10 cellular contexts compared by ENCODE assay signal in genomic region chr17:61405047-61405685, GRCh38. TPM values are rescaled to one million over a fixed set of nuclear protein-coding genes. Genes with fewer than 3 reads are reported as not detected.
DNase-seq lines count a peak whose midpoint lies in the region; ATAC-seq, FAIRE-seq and TF ChIP-seq lines count a peak whose summit lies in the region.
"Had no signal": no experiment of that assay in that cellular context is flagged by ENCODE, and none has a peak within 500 bp of the region (broad histone marks: within the 10 kb centered on the region; RNA-seq: fewer than 3 reads in every experiment).

No MANE protein-coding gene starts in this region.

- peaks cover 10% of the 10 kb centered on the region for H3K36me3 ChIP-seq in left ventricle myocardium inferior
- no peaks in the 10 kb centered on the region for H3K36me3 ChIP-seq in sigmoid colon
- H3K36me3 ChIP-seq in MM.1S (replicated peaks; ENCODE audit: insufficient read depth, low read length): no peaks in the 10 kb centered on the region

- no peak for TF ChIP-seq EP300 in sigmoid colon (IDR thresholded peaks at IDR 0.05)

- H3K4me2 ChIP-seq in MM.1S (ENCODE audit: low read depth, low read length): no peak overlapping the region

- H3K27me3 ChIP-seq in left ventricle myocardium inferior (ENCODE audit: low read depth) (peaks cover 92% of the 10 kb centered on the region), sigmoid colon (peaks cover 69 to 98% (median 94%) of the 10 kb centered on the region in 3 donors), MM.1S (replicated peaks; ENCODE audit: insufficient read depth, low read length) (peaks cover 62% of the 10 kb centered on the region)

- no peak overlapping the region for H3K9ac ChIP-seq in MM.1S (ENCODE audit: low read length)

- TF ChIP-seq CTCF in D721Med (IDR thresholded peaks at IDR 0.05; ENCODE audit: insufficient read depth, missing control alignments) (no peak), left ventricle myocardium inferior (IDR thresholded peaks at IDR 0.05; ENCODE audit: borderline replicate concordance) (no peak), sigmoid colon (IDR thresholded peaks at IDR 0.05) (no peak), MM.1S (IDR thresholded peaks at IDR 0.05; ENCODE audit: low read length) (no peak)

- H3K27ac Mint-ChIP-seq in activated T-cell treated with anti-CD3 and anti-CD28 coated beads, Interleukin-2, amount 50 U/mL, for 24 hours: no peak overlapping the region

- H3K9me3 ChIP-seq in left ventricle myocardium inferior (replicated peaks) (no peaks in the 10 kb centered on the region), sigmoid colon (no peaks in the 10 kb centered on the region), MM.1S (replicated peaks; ENCODE audit: insufficient read depth, low read length) (no peaks in the 10 kb centered on the region)
- H3K9me3 ChIP-seq: adrenal gland had no signal

- H3K4me1 ChIP-seq in left ventricle myocardium inferior (peaks cover 61% of the 10 kb centered on the region), sigmoid colon (peaks cover 0 to 60% (median 56%) of the 10 kb centered on the region in 4 donors), MM.1S (ENCODE audit: low read length) (no peaks in the 10 kb centered on the region)

- H3F3A ChIP-seq in MM.1S (ENCODE audit: insufficient read depth, low read length): 0 out of 2 replicates have a peak, but pooled peaks cover 3% of the 10 kb centered on the region

- H3K27ac ChIP-seq in left ventricle myocardium inferior (replicated peaks) (peak overlapping the region; percentile 93), sigmoid colon (peak overlapping the region in 3 of 4 donors; percentile 23 to 91 (median 27)), MM.1S (ENCODE audit: low read length) (no peak overlapping the region)

- DNase-seq in D721Med (ENCODE audit: insufficient read length, low spot score) (peak; percentile 17), left ventricle myocardium inferior (no peak), sigmoid colon (peak; percentile 53), hippocampal formation (lab: John Stamatoyannopoulos, UW) (no peak), MM.1S (no peak)
- peak; percentile 52 for DNase-seq in activated T-cell treated with anti-CD3 and anti-CD28 coated beads, Interleukin-2, amount 50 U/mL, for 24 hours

- H3K9me3 Mint-ChIP-seq in activated T-cell treated with anti-CD3 and anti-CD28 coated beads, Interleukin-2, amount 50 U/mL, for 24 hours: no peaks in the 10 kb centered on the region

- H3K79me2 ChIP-seq in MM.1S (ENCODE audit: low read length): no peaks in the 10 kb centered on the region

- no peak overlapping the region for H2AFZ ChIP-seq in MM.1S (ENCODE audit: low read length)

- no peak for TF ChIP-seq POLR2A in sigmoid colon (IDR thresholded peaks at IDR 0.05)

- peak overlapping the region; percentile 77 for H3K4me3 ChIP-seq in left ventricle myocardium inferior
- H3K4me3 ChIP-seq in sigmoid colon: peak overlapping the region in 3 of 4 donors; percentile 7 to 28 (median 24)
- H3K4me3 ChIP-seq in MM.1S (ENCODE audit: low read length): no peak overlapping the region

- 5 to 10% methylated on average over 63 of the region's 63 CpGs for WGBS in sigmoid colon, 2 donors

- no peaks in the 10 kb centered on the region for H3K9me2 ChIP-seq in MM.1S (replicated peaks; ENCODE audit: insufficient read depth, low read length)

- no peak for FAIRE-seq in D721Med (lab: Jason Lieb, UNC)

- no peak overlapping the region for H3K4me3 Mint-ChIP-seq in activated T-cell treated with anti-CD3 and anti-CD28 coated beads, Interleukin-2, amount 50 U/mL, for 24 hours

- H3K4me1 Mint-ChIP-seq in activated T-cell treated with anti-CD3 and anti-CD28 coated beads, Interleukin-2, amount 50 U/mL, for 24 hours (ENCODE audit: low read depth): peaks cover 48% of the 10 kb centered on the region

- ATAC-seq in HG03378 (IDR thresholded peaks at IDR 0.05; ENCODE audit: unreplicated experiment) (no peak), GM18868 (IDR thresholded peaks at IDR 0.05; ENCODE audit: unreplicated experiment) (no peak)

- H4K20me1 ChIP-seq in MM.1S (ENCODE audit: insufficient read depth, low read length): no peaks in the 10 kb centered on the region

- peaks cover 83% of the 10 kb centered on the region for H3K27me3 Mint-ChIP-seq in activated T-cell treated with anti-CD3 and anti-CD28 coated beads, Interleukin-2, amount 50 U/mL, for 24 hours

- intact Hi-C loops in left ventricle myocardium inferior (cut with micrococcal nuclease) (loop anchor here (10.0 kb wide), 1 partner anchor 400 kb away; no protein-coding TSS in a partner anchor), sigmoid colon (cut with DNase I) (no loop called here)

- no peaks in the 10 kb centered on the region for H3K36me3 Mint-ChIP-seq in activated T-cell treated with anti-CD3 and anti-CD28 coated beads, Interleukin-2, amount 50 U/mL, for 24 hours (ENCODE audit: low read depth)

RNA-seq across cellular contexts. Expression of gene TBX2, which starts 5.5 kb away (rescaled TPM):
- total RNA-seq in left ventricle myocardium inferior (8.2 TPM), sigmoid colon (1 to 10 TPM in 3 of 4 donors, under 1 TPM in 1; 0.99 to 5.3 (median 2.3) TPM)
- polyA plus RNA-seq in sigmoid colon: 1 to 10 TPM; 2.3 to 5.3 (median 3.6) TPM

RNA-seq across cellular contexts. Expression of gene TBX4, which starts 47.1 kb away (rescaled TPM):
- total RNA-seq in left ventricle myocardium inferior (not detected), sigmoid colon (not detected)
- polyA plus RNA-seq in sigmoid colon: not detected
- total RNA-seq: Daoy had no signal

Comparison
In these comparisons a context has a peak if more than half of its experiments do, and no peak if none do; other contexts are left out.
1. DNase-seq: peak in D721Med (single experiment), activated T-cell treated with anti-CD3 and anti-CD28 coated beads, Interleukin-2, amount 50 U/mL, for 24 hours (single experiment) and sigmoid colon (single experiment); none in left ventricle myocardium inferior (single experiment), hippocampal formation (0 of 2) and MM.1S (single experiment).